ENCODE assay signal across 12 cellular contexts in the genomic region with DNA sequence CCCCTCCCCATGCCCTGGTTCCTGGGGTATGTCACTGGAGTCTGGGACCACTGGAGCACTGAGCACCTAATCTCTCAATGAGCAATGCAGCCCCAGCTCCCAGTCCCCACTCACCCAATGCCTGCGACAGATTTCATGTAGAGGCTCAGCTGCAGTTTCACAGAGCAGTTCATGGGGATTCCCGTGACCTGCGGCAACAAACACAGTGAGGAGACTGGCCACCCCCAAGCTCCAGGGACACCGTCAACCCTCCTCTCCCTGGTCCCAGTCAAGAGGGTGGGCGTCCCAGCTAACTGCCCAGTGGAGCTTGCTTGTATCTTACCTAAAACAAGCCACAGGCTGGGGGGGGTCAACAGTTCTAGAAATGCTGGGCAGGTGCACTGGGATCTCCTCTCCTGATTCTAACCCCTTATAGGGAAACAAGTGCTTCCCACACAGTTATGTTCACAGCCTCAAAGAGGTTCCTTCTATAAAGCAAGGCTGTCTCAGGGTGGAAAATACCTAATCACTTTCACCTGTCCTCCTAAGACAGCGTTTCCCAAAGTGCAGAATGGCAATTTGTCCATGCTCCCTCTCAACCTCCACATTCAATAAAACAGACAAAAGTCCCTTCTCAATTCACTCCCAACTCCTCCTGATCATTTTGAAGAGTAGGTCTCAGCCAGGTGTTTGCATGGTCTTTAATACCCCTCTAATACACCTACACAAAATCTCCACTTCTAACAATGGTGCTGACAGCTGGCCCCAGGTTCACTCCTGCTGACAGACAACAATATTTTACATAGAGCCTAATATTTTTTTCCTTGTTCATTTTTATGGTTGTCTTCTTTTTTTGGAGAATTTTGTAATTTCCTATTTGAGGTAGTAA.
DNase-seq lines count a peak whose midpoint lies in the region; ATAC-seq, FAIRE-seq and TF ChIP-seq lines count a peak whose summit lies in the region.
"Had no signal": no experiment of that assay in that cellular context is flagged by ENCODE, and none has a peak within 500 bp of the region (broad histone marks: within the 10 kb centered on the region; RNA-seq: fewer than 3 reads in every experiment).

No MANE protein-coding gene starts in this region.

- intact Hi-C loops in GM12878 (cut with micrococcal nuclease; ENCODE audit: unreplicated experiment) = loop anchor here (1.0 kb wide), 1 partner anchor 21 kb away; no protein-coding TSS in a partner anchor
- intact Hi-C loops in PC-3 (cut with micrococcal nuclease) = no loop called here

- 0 out of 4 replicates have a peak, but pooled peaks of 1 of the 2 experiments have one; percentile 17 for TF ChIP-seq EP300 in GM12878 (IDR thresholded peaks at IDR 0.05; ENCODE audit: borderline replicate concordance in 1 of 2, control insufficient read depth in 1 of 2, low read depth in 2 of 2, low read length in 2 of 2)

- no peak for FAIRE-seq in GM12878 (lab: Jason Lieb, UNC)
- FAIRE-seq: D721Med, kidney had no signal

- H4K20me1 ChIP-seq in GM12878 (ENCODE audit: control insufficient read depth, insufficient read depth) (no peaks in the 10 kb centered on the region), PC-3 (ENCODE audit: low read length) (no peaks in the 10 kb centered on the region)

- in situ Hi-C loops in GM12878 (cut with MboI) = no loop called here

- TF ChIP-seq RAD21 in GM12878 (IDR thresholded peaks at IDR 0.05; ENCODE audit: insufficient read depth, low read depth, low read length) = no peak

- H3K9ac ChIP-seq in GM12878 (ENCODE audit: control insufficient read depth, insufficient read depth, low read length) = peak overlapping the region; percentile 53
- H3K9ac ChIP-seq in PC-3 (ENCODE audit: low read length) = no peak overlapping the region

- no peaks in the 10 kb centered on the region for H3F3A ChIP-seq in PC-3 (ENCODE audit: low read length, unreplicated experiment)

- no peak overlapping the region for H2AFZ ChIP-seq in GM12878 (ENCODE audit: control insufficient read depth, low read depth, low read length)
- no peak overlapping the region for H2AFZ ChIP-seq in PC-3 (ENCODE audit: low read length)

- POLR2A ChIA-PET in GM12878 (lab: Charles Lee) = interaction anchor here (0.6 to 1.1 kb wide), 5 partner anchors 11 to 143 kb away, joined by 3 to 7 read pairs (median 4); no protein-coding TSS in a partner anchor
- POLR2A ChIA-PET in PC-3 (lab: Charles Lee; ENCODE audit: unreplicated experiment) = no interaction called here

- no peaks in the 10 kb centered on the region for H3K9me2 ChIP-seq in PC-3 (replicated peaks; ENCODE audit: low read length)

- H3K4me2 ChIP-seq in GM12878 (ENCODE audit: control insufficient read depth, insufficient read depth) (peak overlapping the region; percentile 84), PC-3 (ENCODE audit: low read length) (no peak overlapping the region)

- TF ChIP-seq CTCF in GM12878 (IDR thresholded peaks at IDR 0.05 in 2 of 3, conservative IDR thresholded peaks at IDR 0.05 in 1 of 3; ENCODE audit: control insufficient read depth in 2 of 3, extremely low read depth in 1 of 3, insufficient read depth in 1 of 3, low read depth in 3 of 3, low read length in 3 of 3) (no peak), PC-3 (conservative IDR thresholded peaks at IDR 0.05; ENCODE audit: low read depth, low read length) (no peak)

- DNase-seq in GM12878 (ENCODE audit: low read depth, low spot score) (no peak), iPS-NIHi7 (ENCODE audit: extremely low spot score) (no peak), NCI-H2029 (lab: John Stamatoyannopoulos, UW) (no peak), NOMO-1 (lab: John Stamatoyannopoulos, UW; ENCODE audit: unreplicated experiment in 2 of 2) (no peak), PC-3 (no peak)
- DNase-seq: activated CD4-positive, alpha-beta T cell treated with anti-CD3 and anti-CD28 coated beads, Interleukin-2, amount 50 U/mL, for 4 hours; colonic mucosa; kidney had no signal

- H3K9me3 ChIP-seq in GM12878 (replicated peaks; ENCODE audit: control insufficient read depth, insufficient read depth, low read length) = no peaks in the 10 kb centered on the region
- no peaks in the 10 kb centered on the region for H3K9me3 ChIP-seq in PC-3 (ENCODE audit: low read length)
- H3K9me3 ChIP-seq: colonic mucosa had no signal

- peak; percentile 59 for TF ChIP-seq POLR2A in GM12878 (IDR thresholded peaks at IDR 0.05; ENCODE audit: low read depth, low read length)

- ATAC-seq in GM18502 (IDR thresholded peaks at IDR 0.05; ENCODE audit: poor library complexity, unreplicated experiment) (peak; percentile 88), GM19395 (IDR thresholded peaks at IDR 0.05; ENCODE audit: unreplicated experiment) (peak; percentile 77), HG02884 (IDR thresholded peaks at IDR 0.05; ENCODE audit: unreplicated experiment) (peak; percentile 76), GM12878 (peak; percentile 98), PC-3 (no peak)

- BruUV-seq in GM12878 (replicated peaks; lab: Mats Ljungman, UMichigan) (no TSS peak), PC-3 (replicated peaks; lab: Mats Ljungman, UMichigan) (no TSS peak)

- SMC1A ChIA-PET in GM12878 (lab: Charles Lee; ENCODE audit: uncharacterized antibody, unreplicated experiment) = interaction anchor here (0.7 to 1.8 kb wide), 9 partner anchors 8 to 142 kb away, joined by 3 to 14 read pairs (median 4); no protein-coding TSS in a partner anchor

- RAD21 ChIA-PET in GM12878 (lab: Charles Lee; ENCODE audit: unreplicated experiment) = interaction anchor here (0.8 to 2.0 kb wide), 7 partner anchors 32 to 200 kb away, joined by 3 to 14 read pairs (median 5); no protein-coding TSS in a partner anchor

- no peaks in the 10 kb centered on the region for H3K27me3 ChIP-seq in GM12878 (replicated peaks in 1 of 2; ENCODE audit: control insufficient read depth in 2 of 2, insufficient read depth in 2 of 2, low read length in 1 of 2)
- no peaks in the 10 kb centered on the region for H3K27me3 ChIP-seq in PC-3 (ENCODE audit: low read length)
- H3K27me3 ChIP-seq: colonic mucosa had no signal

- H3K36me3 ChIP-seq in GM12878 (ENCODE audit: control insufficient read depth in 2 of 2, insufficient read depth in 2 of 2, low read length in 1 of 2) (peaks cover 20 to 22% of the 10 kb centered on the region in 2 experiments), PC-3 (ENCODE audit: low read depth, low read length) (peaks cover 31% of the 10 kb centered on the region)
- H3K36me3 ChIP-seq: colonic mucosa had no signal

- no peak overlapping the region for H3K4me3 ChIP-seq in GM12878
- H3K4me3 ChIP-seq in PC-3 (ENCODE audit: low read length) = no peak overlapping the region
- H3K4me3 ChIP-seq: colonic mucosa had no signal

- peak overlapping the region; percentile 89 for H3K27ac ChIP-seq in GM12878 (ENCODE audit: control insufficient read depth, insufficient read depth)
- H3K27ac ChIP-seq in PC-3 (ENCODE audit: low read length) = no peak overlapping the region
- H3K27ac ChIP-seq: colonic mucosa had no signal

- CTCF ChIA-PET in GM12878 (lab: Yijun Ruan, JAX) (interaction anchor here (0.9 to 1.7 kb wide), 3 partner anchors 15 to 124 kb away, joined by 3 to 7 read pairs (median 4); no protein-coding TSS in a partner anchor), PC-3 (lab: Charles Lee) (no interaction called here)

- WGBS in GM12878 (ENCODE audit: insufficient coverage, insufficient replicate concordance, low lambda C conversion rate, missing lambda C conversion rate) = 3% methylated on average over 6 of the region's 6 CpGs

- H3K4me1 ChIP-seq in GM12878 (ENCODE audit: control insufficient read depth, insufficient read depth, low read length) (peaks cover 25% of the 10 kb centered on the region), PC-3 (ENCODE audit: insufficient read depth, low read length) (peaks cover 4% of the 10 kb centered on the region; the same call in 1 of the 2 replicates)
- H3K4me1 ChIP-seq: colonic mucosa had no signal

- no peaks in the 10 kb centered on the region for H3K79me2 ChIP-seq in GM12878 (ENCODE audit: control insufficient read depth, insufficient read depth, low read length)
- H3K79me2 ChIP-seq in PC-3 (ENCODE audit: low read length) = no peaks in the 10 kb centered on the region

TF ChIP-seq in GM12878, 131 proteins besides CTCF, POLR2A, EP300 and RAD21 (continues in another document):
- TF ChIP-seq STAT3 (IDR thresholded peaks at IDR 0.05; ENCODE audit: low read depth, low read length) = no peak
- peak; percentile 87 for TF ChIP-seq MEF2B (IDR thresholded peaks at IDR 0.05; ENCODE audit: partially characterized antibody, poor library complexity, severe bottlenecking)
- TF ChIP-seq NKRF (conservative IDR thresholded peaks at IDR 0.05) = no peak
- TF ChIP-seq, protein P1, sequence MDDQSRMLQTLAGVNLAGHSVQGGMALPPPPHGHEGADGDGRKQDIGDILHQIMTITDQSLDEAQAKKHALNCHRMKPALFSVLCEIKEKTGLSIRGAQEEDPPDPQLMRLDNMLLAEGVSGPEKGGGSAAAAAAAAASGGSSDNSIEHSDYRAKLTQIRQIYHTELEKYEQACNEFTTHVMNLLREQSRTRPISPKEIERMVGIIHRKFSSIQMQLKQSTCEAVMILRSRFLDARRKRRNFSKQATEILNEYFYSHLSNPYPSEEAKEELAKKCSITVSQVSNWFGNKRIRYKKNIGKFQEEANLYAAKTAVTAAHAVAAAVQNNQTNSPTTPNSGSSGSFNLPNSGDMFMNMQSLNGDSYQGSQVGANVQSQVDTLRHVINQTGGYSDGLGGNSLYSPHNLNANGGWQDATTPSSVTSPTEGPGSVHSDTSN (IDR thresholded peaks at IDR 0.05; ENCODE audit: insufficient replicate concordance, low read depth, low read length) = no peak
- TF ChIP-seq SRF (IDR thresholded peaks at IDR 0.05; ENCODE audit: low read depth in 2 of 2, low read length in 2 of 2) = no peak
